ENCODE assay signal across 23 cellular contexts in genomic region chr18:70227438-70227837, GRCh38.
"Had no signal": no experiment of that assay in that cellular context is flagged by ENCODE, and none has a peak within 500 bp of the region (broad histone marks: within the 10 kb centered on the region; RNA-seq: fewer than 3 reads in every experiment).

No MANE protein-coding gene starts in this region.

- H3K9ac ChIP-seq: neural progenitor cell had no signal

- H3K27me3 ChIP-seq: neural progenitor cell, ovary, sigmoid colon, tibial nerve, uterus had no signal

- ATAC-seq: natural killer cell; right cardiac atrium; stimulated activated memory B cell treated with anti-CD40 and anti-IgM and Interleukin-4, amounts not matched to agents 10 μg/mL and 1 μg/mL and 100 μg/mL, for 72 hours; stimulated activated naive CD8-positive, alpha-beta T cell treated with anti-CD3 and anti-CD28 coated beads, Interleukin-15, amount 100 ng/mL, for 72 hours had no signal

- DNase-seq: islet precursor cell; left ventricle myocardium inferior; mesendoderm; naive B cell; natural killer cell; nephron progenitor cell; ovary; retina; right cardiac atrium; sigmoid colon; small intestine; spleen; stimulated activated CD4-positive, alpha-beta T cell treated with anti-CD3 and anti-CD28 coated beads, Interleukin-4, amount 100 ng/mL, for 4 hours; stimulated activated CD8-positive, alpha-beta memory T cell treated with anti-CD3 and anti-CD28 coated beads, Interleukin-4, amount 100 ng/mL, for 48 hours; stimulated activated naive CD4-positive, alpha-beta T cell treated with Interleukin-2 at 50 U/mL for 16 hours; stimulated activated naive CD8-positive, alpha-beta T cell treated with anti-CD3 and anti-CD28 coated beads, Interleukin-15, amount 100 ng/mL, for 72 hours; substantia nigra; uterus had no signal

- H3K4me3 ChIP-seq: left ventricle myocardium inferior, lung, neural progenitor cell, ovary, sigmoid colon, spleen, tibial nerve, uterus had no signal

- H3K9me3 ChIP-seq: ovary had no signal

- H3K4me2 ChIP-seq: neural progenitor cell had no signal

- H3K27ac ChIP-seq: left ventricle myocardium inferior, neural progenitor cell, neutrophil, ovary, sigmoid colon, spleen, tibial nerve, uterus had no signal

- H3K36me3 ChIP-seq: neural progenitor cell, neutrophil, ovary, sigmoid colon, spleen, tibial nerve, uterus had no signal

- FAIRE-seq: small intestine had no signal

- H2AFZ ChIP-seq: neural progenitor cell had no signal

- H3K4me1 ChIP-seq: left ventricle myocardium inferior, neural progenitor cell, sigmoid colon, spleen, tibial nerve, uterus had no signal
